10 cellular contexts compared by ENCODE assay signal in the genomic region with DNA sequence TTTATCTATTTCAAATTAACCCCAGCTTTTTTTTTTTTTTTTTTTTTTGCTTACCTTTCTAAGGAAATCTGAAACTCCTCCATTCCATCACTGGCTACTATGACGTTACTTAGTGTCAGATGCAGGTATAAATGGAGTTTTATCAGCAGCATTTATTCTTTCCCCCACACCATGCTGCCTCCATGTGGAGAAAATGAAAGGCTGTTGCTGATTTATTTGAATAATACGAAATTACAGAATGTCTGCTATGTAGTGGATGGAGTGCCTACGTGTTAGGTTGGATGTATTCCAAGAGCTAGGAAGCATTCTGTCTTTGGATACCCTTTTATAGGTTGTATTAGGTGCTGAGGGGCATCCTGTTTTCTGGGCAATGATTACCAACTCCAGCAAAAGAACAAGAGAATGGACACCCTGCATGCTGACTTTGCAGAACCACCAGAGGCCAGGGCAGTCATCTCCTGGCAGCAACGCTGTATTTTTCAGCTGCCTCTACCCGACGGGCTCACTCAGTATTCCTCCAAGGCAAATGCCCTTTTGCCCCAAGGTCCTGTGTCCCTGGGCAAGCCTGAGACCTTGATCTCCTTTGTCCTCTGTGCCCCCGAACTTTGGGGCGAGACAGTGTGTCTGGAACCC.
A peak's percentile ranks its signal among the peaks of the same experiment; 100 is the strongest.
DNase-seq lines count a peak whose midpoint lies in the region; ATAC-seq and TF ChIP-seq lines count a peak whose summit lies in the region.
"Had no signal": no experiment of that assay in that cellular context is flagged by ENCODE, and none has a peak within 500 bp of the region (broad histone marks: within the 10 kb centered on the region; RNA-seq: fewer than 3 reads in every experiment).

No MANE protein-coding gene starts in this region.

- H3K4me1 ChIP-seq in Peyer's patch (no peaks in the 10 kb centered on the region), thyroid gland (no peaks in the 10 kb centered on the region)
- H3K4me1 ChIP-seq: upper lobe of left lung had no signal

- H3K27me3 ChIP-seq in Peyer's patch: no peaks in the 10 kb centered on the region
- H3K27me3 ChIP-seq in thyroid gland: no peaks in the 10 kb centered on the region
- H3K27me3 ChIP-seq: upper lobe of left lung had no signal

- 61 to 62% methylated on average over 8 of the region's 8 CpGs for WGBS in thyroid gland, 2 donors

- H3K36me3 ChIP-seq in Peyer's patch (no peaks in the 10 kb centered on the region), thyroid gland (no peaks in the 10 kb centered on the region)
- H3K36me3 ChIP-seq: upper lobe of left lung had no signal

- no peaks in the 10 kb centered on the region for H3K27me3 Mint-ChIP-seq in activated CD8-positive, alpha-beta T cell treated with anti-CD3 and anti-CD28 coated beads, Interleukin-2, amount 10 ng/mL, durations not matched to agents 7 days and 5 days (ENCODE audit: low read depth)

- no peaks in the 10 kb centered on the region for H3K36me3 Mint-ChIP-seq in activated CD8-positive, alpha-beta T cell treated with anti-CD3 and anti-CD28 coated beads, Interleukin-2, amount 10 ng/mL, durations not matched to agents 7 days and 5 days (ENCODE audit: low read depth)

- DNase-seq in NCI-H2029 (lab: John Stamatoyannopoulos, UW): peak; percentile 11
- no peak for DNase-seq in NCI-H2029 treated with DMSO at 0.1 percent for 48 hours (lab: John Stamatoyannopoulos, UW)
- peak in 1 of 3 donors; percentile 45 for DNase-seq in Peyer's patch
- DNase-seq in head of caudate nucleus: peak in 23 of 42 donors; percentile 14 to 55 (median 33)
- DNase-seq in thyroid gland: peak in 1 of 2 donors; percentile 3
- DNase-seq in omental fat pad (ENCODE audit: low spot score): no peak
- no peak for DNase-seq in activated CD8-positive, alpha-beta T cell treated with anti-CD3 and anti-CD28 coated beads, Interleukin-2, amount 10 ng/mL, durations not matched to agents 7 days and 5 days
- DNase-seq: upper lobe of left lung had no signal

- H3K9me3 Mint-ChIP-seq in activated CD8-positive, alpha-beta T cell treated with anti-CD3 and anti-CD28 coated beads, Interleukin-2, amount 10 ng/mL, durations not matched to agents 7 days and 5 days (ENCODE audit: insufficient read depth): no peaks in the 10 kb centered on the region

- POLR2A ChIA-PET in activated CD8-positive, alpha-beta T cell treated with anti-CD3 and anti-CD28 coated beads, Interleukin-2, amount 10 ng/mL, durations not matched to agents 7 days and 5 days (lab: Charles Lee): no interaction called here

- H3K4me1 Mint-ChIP-seq in activated CD8-positive, alpha-beta T cell treated with anti-CD3 and anti-CD28 coated beads, Interleukin-2, amount 10 ng/mL, durations not matched to agents 7 days and 5 days (ENCODE audit: low read depth): no peaks in the 10 kb centered on the region
- H3K4me1 Mint-ChIP-seq: B cell had no signal

- TF ChIP-seq POLR2A in Peyer's patch (IDR thresholded peaks at IDR 0.05) (no peak), thyroid gland (IDR thresholded peaks at IDR 0.05) (no peak)

- H3K4me3 ChIP-seq in Peyer's patch (no peak overlapping the region), thyroid gland (replicated peaks in 1 of 3) (no peak overlapping the region)
- H3K4me3 ChIP-seq: upper lobe of left lung had no signal

- H3K4me3 Mint-ChIP-seq in activated CD8-positive, alpha-beta T cell treated with anti-CD3 and anti-CD28 coated beads, Interleukin-2, amount 10 ng/mL, durations not matched to agents 7 days and 5 days: no peak overlapping the region
- H3K4me3 Mint-ChIP-seq: B cell had no signal

- TF ChIP-seq CTCF in Peyer's patch (IDR thresholded peaks at IDR 0.05): peak in 4 of 6 experiments; percentile 6 to 59 (median 48)
- peak in 4 of 6 experiments; percentile 12 to 43 (median 32) for TF ChIP-seq CTCF in thyroid gland (IDR thresholded peaks at IDR 0.05)
- no peak for TF ChIP-seq CTCF in omental fat pad (IDR thresholded peaks at IDR 0.05)

- ATAC-seq in GM19452 (IDR thresholded peaks at IDR 0.05; ENCODE audit: unreplicated experiment) (no peak), omental fat pad (ENCODE audit: low FRiP score) (no peak)
- ATAC-seq in activated CD8-positive, alpha-beta T cell treated with anti-CD3 and anti-CD28 coated beads, Interleukin-2, amount 10 ng/mL, durations not matched to agents 7 days and 5 days: no peak

- H3K9me3 ChIP-seq in Peyer's patch: no peaks in the 10 kb centered on the region
- H3K9me3 ChIP-seq in thyroid gland: no peaks in the 10 kb centered on the region
- H3K9me3 ChIP-seq: upper lobe of left lung had no signal

- H3K27ac Mint-ChIP-seq in activated CD8-positive, alpha-beta T cell treated with anti-CD3 and anti-CD28 coated beads, Interleukin-2, amount 10 ng/mL, durations not matched to agents 7 days and 5 days: no peak overlapping the region
- H3K27ac Mint-ChIP-seq: B cell had no signal

- H3K27ac ChIP-seq in Peyer's patch (peak overlapping the region in 1 of 4 donors; percentile 39), thyroid gland (no peak overlapping the region)
- H3K27ac ChIP-seq: upper lobe of left lung had no signal

- intact Hi-C loops in head of caudate nucleus (cut with DNase I): loop anchor here (10.0 kb wide), 1 partner anchor 479 kb away; no protein-coding TSS in a partner anchor
- intact Hi-C loops in thyroid gland (cut with DNase I): no loop called here

- CTCF ChIA-PET in activated CD8-positive, alpha-beta T cell treated with anti-CD3 and anti-CD28 coated beads, Interleukin-2, amount 10 ng/mL, durations not matched to agents 7 days and 5 days (lab: Charles Lee): interaction anchor here (1.7 kb wide), 1 partner anchor 472 kb away, joined by 6 read pairs; no protein-coding TSS in a partner anchor

Comparison
In these comparisons a context has a peak if more than half of its experiments do, and no peak if none do; other contexts are left out.
1. DNase-seq: peak in NCI-H2029 (single experiment) and head of caudate nucleus (23 of 42); none in NCI-H2029 treated with DMSO at 0.1 percent for 48 hours (single experiment), omental fat pad (single experiment) and activated CD8-positive, alpha-beta T cell treated with anti-CD3 and anti-CD28 coated beads, Interleukin-2, amount 10 ng/mL, durations not matched to agents 7 days and 5 days (single experiment).
2. CTCF ChIP-seq: peak in Peyer's patch (4 of 6) and thyroid gland (4 of 6); none in omental fat pad (0 of 3).